In genomic region chr17:70483624-70484023, GRCh38 we compare ENCODE assay signal across 28 cellular contexts.
"Had no signal": no experiment of that assay in that cellular context is flagged by ENCODE, and none has a peak within 500 bp of the region (broad histone marks: within the 10 kb centered on the region; RNA-seq: fewer than 3 reads in every experiment).

No MANE protein-coding gene starts in this region.

- H3K4me3 Mint-ChIP-seq: naive thymus-derived CD4-positive, alpha-beta T cell; nephron; neural progenitor cell; stimulated activated naive CD8-positive, alpha-beta T cell treated with anti-CD3 and anti-CD28 coated beads, Interleukin-15, amount 100 ng/mL, for 72 hours had no signal

- H3K36me3 ChIP-seq: gastrocnemius medialis, left lung, neural progenitor cell, prostate gland, right atrium auricular region, thyroid gland had no signal

- ATAC-seq: gastrocnemius medialis; left cardiac atrium; left lung; naive thymus-derived CD4-positive, alpha-beta T cell; sciatic nerve; stimulated activated naive CD8-positive, alpha-beta T cell treated with anti-CD3 and anti-CD28 coated beads, Interleukin-15, amount 100 ng/mL, for 72 hours had no signal

- H3K4me3 ChIP-seq: coronary artery, gastrocnemius medialis, left lung, neural progenitor cell, prostate gland, right atrium auricular region, smooth muscle cell, thyroid gland had no signal

- H3K36me3 Mint-ChIP-seq: naive thymus-derived CD4-positive, alpha-beta T cell; neural progenitor cell had no signal

- H3K27me3 Mint-ChIP-seq: naive thymus-derived CD4-positive, alpha-beta T cell; stimulated activated naive CD8-positive, alpha-beta T cell treated with anti-CD3 and anti-CD28 coated beads, Interleukin-15, amount 100 ng/mL, for 72 hours had no signal

- DNase-seq: dermis blood vessel endothelial cell; effector memory CD4-positive, alpha-beta T cell; foreskin fibroblast; gastrocnemius medialis; head of caudate nucleus; left cardiac atrium; mesenchymal stem cell; midbrain; naive thymus-derived CD4-positive, alpha-beta T cell; nucleus accumbens; stimulated activated CD4-positive, alpha-beta T cell treated with anti-CD3 and anti-CD28 coated beads, Interleukin-12 subunit alpha, Interleukin-12 subunit beta, amount 100 ng/mL, for 4 hours; stimulated activated CD4-positive, alpha-beta T cell treated with anti-CD3 and anti-CD28 coated beads, Interleukin-1b, Interleukin-23, amount 100 ng/mL, for 48 hours; stimulated activated CD4-positive, alpha-beta T cell treated with anti-CD3 and anti-CD28 coated beads, Interleukin-4, amount 100 ng/mL, for 1 hour; stimulated activated CD8-positive, alpha-beta memory T cell treated with anti-CD3 and anti-CD28 coated beads, Interleukin-4, amount 100 ng/mL, for 48 hours; stimulated activated naive CD4-positive, alpha-beta T cell; stimulated activated naive CD8-positive, alpha-beta T cell treated with anti-CD3 and anti-CD28 coated beads, Interleukin-15, amount 100 ng/mL, for 72 hours; thyroid gland; trophoblast cell had no signal

- FAIRE-seq: endometrium, urothelium cell line had no signal

- H3K27ac ChIP-seq: coronary artery, gastrocnemius medialis, left lung, neural progenitor cell, prostate gland, right atrium auricular region, thyroid gland had no signal

- H3K9me3 ChIP-seq: gastrocnemius medialis, prostate gland, right atrium auricular region, thyroid gland had no signal

- H3K4me1 ChIP-seq: gastrocnemius medialis, left lung, neural progenitor cell, prostate gland, right atrium auricular region, thyroid gland had no signal

- H3K9ac ChIP-seq: neural progenitor cell had no signal

- H3K4me1 Mint-ChIP-seq: naive thymus-derived CD4-positive, alpha-beta T cell; nephron; neural progenitor cell; stimulated activated naive CD8-positive, alpha-beta T cell treated with anti-CD3 and anti-CD28 coated beads, Interleukin-15, amount 100 ng/mL, for 72 hours had no signal

- H3K27ac Mint-ChIP-seq: naive thymus-derived CD4-positive, alpha-beta T cell; nephron; neural progenitor cell; stimulated activated naive CD8-positive, alpha-beta T cell treated with anti-CD3 and anti-CD28 coated beads, Interleukin-15, amount 100 ng/mL, for 72 hours had no signal
